In genomic region chr7:74083117-74083876, GRCh38 we compare ENCODE assay signal across 8 cellular contexts. TPM values are rescaled to one million over a fixed set of nuclear protein-coding genes. Genes with fewer than 3 reads are reported as not detected.
DNase-seq lines count a peak whose midpoint lies in the region; ATAC-seq and TF ChIP-seq lines count a peak whose summit lies in the region.

LIMK1 (plus strand) TSS chr7:74083804; CDS start chr7:74083991, 187 bp downstream.

- DNase-seq in DMS 273 (lab: John Stamatoyannopoulos, UW; ENCODE audit: unreplicated experiment) (peak; percentile 97), KBM-7 (peak; percentile 73), RPMI8226 (peak; percentile 92), fibroblast of peridontal ligament (ENCODE audit: extremely low read depth) (peak; percentile 62), natural killer cell (peak; percentile 84)
- peak; percentile 70 for DNase-seq in stimulated activated naive B cell treated with anti-CD40 and anti-IgM and Interleukin-4, amounts not matched to agents 10 μg/mL and 1 μg/mL and 100 μg/mL, for 72 hours

- no peaks in the 10 kb centered on the region for H3K9me3 Mint-ChIP-seq in activated T-helper 17 cell treated with anti-CD3 and anti-CD28 coated beads, Interleukin-2, amount 50 U/mL, for 72 hours
- H3K9me3 Mint-ChIP-seq in natural killer cell = no peaks in the 10 kb centered on the region
- H3K9me3 Mint-ChIP-seq in stimulated activated naive B cell treated with anti-CD40 and anti-IgM and Interleukin-4, amounts not matched to agents 10 μg/mL and 1 μg/mL and 100 μg/mL, for 72 hours = no peaks in the 10 kb centered on the region

- no peaks in the 10 kb centered on the region for H3K36me3 Mint-ChIP-seq in activated T-helper 17 cell treated with anti-CD3 and anti-CD28 coated beads, Interleukin-2, amount 50 U/mL, for 72 hours (ENCODE audit: low read depth)
- H3K36me3 Mint-ChIP-seq in natural killer cell = no peaks in the 10 kb centered on the region
- H3K36me3 Mint-ChIP-seq in stimulated activated naive B cell treated with anti-CD40 and anti-IgM and Interleukin-4, amounts not matched to agents 10 μg/mL and 1 μg/mL and 100 μg/mL, for 72 hours = peaks cover 16 to 19% of the 10 kb centered on the region in 2 donors

- in situ Hi-C loops in KBM-7 (cut with MboI; ENCODE audit: low pct_unique_long_range_greater_than_20kb, low sequenced_read_pairs) = no loop called here

- H3K27ac Mint-ChIP-seq in activated T-helper 17 cell treated with anti-CD3 and anti-CD28 coated beads, Interleukin-2, amount 50 U/mL, for 72 hours = peak within 1 kb of the TSS; percentile 85
- H3K27ac Mint-ChIP-seq in natural killer cell = peak within 1 kb of the TSS; percentile 23 to 86
- H3K27ac Mint-ChIP-seq in stimulated activated naive B cell treated with anti-CD40 and anti-IgM and Interleukin-4, amounts not matched to agents 10 μg/mL and 1 μg/mL and 100 μg/mL, for 72 hours = peak within 1 kb of the TSS; percentile 75

- ATAC-seq in GM21526 (IDR thresholded peaks at IDR 0.05; ENCODE audit: low FRiP score, unreplicated experiment) = peak; percentile 51
- peak; percentile 89 for ATAC-seq in activated T-helper 17 cell treated with anti-CD3 and anti-CD28 coated beads, Interleukin-2, amount 50 U/mL, for 72 hours (replicated peaks)
- peak; percentile 96 to 99 (median 97) for ATAC-seq in natural killer cell
- ATAC-seq in stimulated activated naive B cell treated with anti-CD40 and anti-IgM and Interleukin-4, amounts not matched to agents 10 μg/mL and 1 μg/mL and 100 μg/mL, for 72 hours (replicated peaks) = peak; percentile 87 to 92

- intact Hi-C loops in natural killer cell (cut with micrococcal nuclease) = loop anchor here (1.0 kb wide), 1 partner anchor 11 kb away; no protein-coding TSS in a partner anchor

- no peaks in the 10 kb centered on the region for H3K4me1 Mint-ChIP-seq in activated T-helper 17 cell treated with anti-CD3 and anti-CD28 coated beads, Interleukin-2, amount 50 U/mL, for 72 hours
- H3K4me1 Mint-ChIP-seq in natural killer cell = peaks cover 11 to 17% of the 10 kb centered on the region in 2 donors
- H3K4me1 Mint-ChIP-seq in stimulated activated naive B cell treated with anti-CD40 and anti-IgM and Interleukin-4, amounts not matched to agents 10 μg/mL and 1 μg/mL and 100 μg/mL, for 72 hours = peaks cover 18 to 20% of the 10 kb centered on the region in 2 donors

- no peak for TF ChIP-seq CTCF in natural killer cell (IDR thresholded peaks at IDR 0.05)

- H3K4me3 Mint-ChIP-seq in activated T-helper 17 cell treated with anti-CD3 and anti-CD28 coated beads, Interleukin-2, amount 50 U/mL, for 72 hours = peak within 1 kb of the TSS; percentile 83
- H3K4me3 Mint-ChIP-seq in natural killer cell = peak within 1 kb of the TSS; percentile 83
- H3K4me3 Mint-ChIP-seq in stimulated activated naive B cell treated with anti-CD40 and anti-IgM and Interleukin-4, amounts not matched to agents 10 μg/mL and 1 μg/mL and 100 μg/mL, for 72 hours = peak within 1 kb of the TSS; percentile 84 to 91

- no peaks in the 10 kb centered on the region for H3K27me3 Mint-ChIP-seq in activated T-helper 17 cell treated with anti-CD3 and anti-CD28 coated beads, Interleukin-2, amount 50 U/mL, for 72 hours
- H3K27me3 Mint-ChIP-seq in natural killer cell (ENCODE audit: low read depth in 2 of 2) = no peaks in the 10 kb centered on the region
- H3K27me3 Mint-ChIP-seq in stimulated activated naive B cell treated with anti-CD40 and anti-IgM and Interleukin-4, amounts not matched to agents 10 μg/mL and 1 μg/mL and 100 μg/mL, for 72 hours = no peaks in the 10 kb centered on the region

RNA-seq across cellular contexts. Expression of gene LIMK1, which starts in this region (rescaled TPM):
- total RNA-seq in activated T-helper 17 cell treated with anti-CD3 and anti-CD28 coated beads, Interleukin-2, amount 50 U/mL, for 72 hours = 10 to 100 TPM; 12.7 to 20.2 TPM
- 10 to 100 TPM; 54.0 to 66.0 (median 55.0) TPM for total RNA-seq in natural killer cell

Comparison
In these comparisons a context has a peak if more than half of its experiments do, and no peak if none do; other contexts are left out.
1. Peak in every context shown above with its lines: DNase-seq and ATAC-seq.